1 cellular context compared by ENCODE assay signal in genomic region chr3:158097571-158098553, GRCh38.
TF ChIP-seq lines count a peak whose summit lies in the region.

No MANE protein-coding gene starts in this region.

TF ChIP-seq in H1, 55 proteins besides CTCF, POLR2A, EP300 and RAD21 (continued from another document):
- no peak for TF ChIP-seq MAFK (IDR thresholded peaks at IDR 0.05; ENCODE audit: low read depth, low read length)
- no peak for TF ChIP-seq SIRT6 (IDR thresholded peaks at IDR 0.05; ENCODE audit: low read length)
- no peak for TF ChIP-seq POU5F1 (IDR thresholded peaks at IDR 0.05; ENCODE audit: low read depth, low read length)
- TF ChIP-seq CHD1 (IDR thresholded peaks at IDR 0.05; ENCODE audit: low read depth, low read length): no peak
- TF ChIP-seq JUND (IDR thresholded peaks at IDR 0.05; ENCODE audit: low read length): no peak
- peak; percentile 95 for TF ChIP-seq RNF2 (IDR thresholded peaks at IDR 0.05; ENCODE audit: borderline replicate concordance, low read depth, low read length, missing control alignments, poor library complexity, severe bottlenecking)
- peak; percentile 97 for TF ChIP-seq KDM4A (IDR thresholded peaks at IDR 0.05; ENCODE audit: low read depth, low read length, severe bottlenecking)
- TF ChIP-seq TAF1 (IDR thresholded peaks at IDR 0.05; ENCODE audit: low read depth, low read length): no peak
- TF ChIP-seq RFX5 (IDR thresholded peaks at IDR 0.05; ENCODE audit: borderline replicate concordance, low read depth, low read length): no peak
- TF ChIP-seq SAP30 (IDR thresholded peaks at IDR 0.05; ENCODE audit: insufficient read depth, insufficient replicate concordance, low read length): peak; percentile 74
- peak; percentile 88 to 99; a peak in 2 of 4 replicates for TF ChIP-seq SIN3A (conservative IDR thresholded peaks at IDR 0.05 in 1 of 2, IDR thresholded peaks at IDR 0.05 in 1 of 2; ENCODE audit: low read depth in 1 of 2, low read length in 2 of 2)
- TF ChIP-seq TAF7 (optimal IDR thresholded peaks at IDR 0.05; ENCODE audit: borderline replicate concordance, low read depth, low read length): no peak
- peak; percentile 63 for TF ChIP-seq CREB1 (IDR thresholded peaks at IDR 0.05)
- TF ChIP-seq SP2 (IDR thresholded peaks at IDR 0.05; ENCODE audit: low read length): no peak
- peak; percentile 42 to 72; a peak in 2 of 4 replicates for TF ChIP-seq HDAC2 (IDR thresholded peaks at IDR 0.05; ENCODE audit: borderline replicate concordance in 1 of 2, low read depth in 2 of 2, low read length in 2 of 2)
- no peak for TF ChIP-seq KDM5A (IDR thresholded peaks at IDR 0.05; ENCODE audit: low read length)
- peak; percentile 80 for TF ChIP-seq EZH2 (IDR thresholded peaks at IDR 0.05; ENCODE audit: low read depth, low read length, severe bottlenecking)
- TF ChIP-seq, protein P1, sequence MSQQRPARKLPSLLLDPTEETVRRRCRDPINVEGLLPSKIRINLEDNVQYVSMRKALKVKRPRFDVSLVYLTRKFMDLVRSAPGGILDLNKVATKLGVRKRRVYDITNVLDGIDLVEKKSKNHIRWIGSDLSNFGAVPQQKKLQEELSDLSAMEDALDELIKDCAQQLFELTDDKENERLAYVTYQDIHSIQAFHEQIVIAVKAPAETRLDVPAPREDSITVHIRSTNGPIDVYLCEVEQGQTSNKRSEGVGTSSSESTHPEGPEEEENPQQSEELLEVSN (IDR thresholded peaks at IDR 0.05): peak; percentile 71
- TF ChIP-seq NANOG (IDR thresholded peaks at IDR 0.05; ENCODE audit: insufficient read depth, low read depth, low read length, poor library complexity, severe bottlenecking): no peak
- no peak; the same call in 1 of the 2 replicates for TF ChIP-seq SP4 (IDR thresholded peaks at IDR 0.05; ENCODE audit: low read length)
- no peak for TF ChIP-seq CHD2 (IDR thresholded peaks at IDR 0.05; ENCODE audit: low read length)
- TF ChIP-seq HDAC6 (IDR thresholded peaks at IDR 0.05; ENCODE audit: low read depth, low read length): no peak
- no peak for TF ChIP-seq BACH1 (IDR thresholded peaks at IDR 0.05; ENCODE audit: low read length)
- TF ChIP-seq GABPA (IDR thresholded peaks at IDR 0.05; ENCODE audit: borderline replicate concordance, insufficient read depth, low read length): no peak
- TF ChIP-seq, protein P2, sequence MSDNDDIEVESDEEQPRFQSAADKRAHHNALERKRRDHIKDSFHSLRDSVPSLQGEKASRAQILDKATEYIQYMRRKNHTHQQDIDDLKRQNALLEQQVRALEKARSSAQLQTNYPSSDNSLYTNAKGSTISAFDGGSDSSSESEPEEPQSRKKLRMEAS (IDR thresholded peaks at IDR 0.05): peak; percentile 97
- no peak for TF ChIP-seq YY1 (IDR thresholded peaks at IDR 0.05; ENCODE audit: low read depth, low read length)
- no peak for TF ChIP-seq PHF8 (conservative IDR thresholded peaks at IDR 0.05; ENCODE audit: low read depth, low read length)
- peak; percentile 92 for TF ChIP-seq NRF1 (IDR thresholded peaks at IDR 0.05; ENCODE audit: low read depth, low read length)
- TF ChIP-seq BCL11A (IDR thresholded peaks at IDR 0.05; ENCODE audit: low read depth in 2 of 2, low read length in 2 of 2): no peak
- no peak for TF ChIP-seq CEBPB (IDR thresholded peaks at IDR 0.05; ENCODE audit: low read depth, low read length)
- no peak for TF ChIP-seq JUN (IDR thresholded peaks at IDR 0.05; ENCODE audit: low read depth, low read length)
- no peak for TF ChIP-seq TEAD4 (IDR thresholded peaks at IDR 0.05; ENCODE audit: low read depth, low read length)
- peak; percentile 99 for TF ChIP-seq ASH2L (IDR thresholded peaks at IDR 0.05; ENCODE audit: low read length)
- peak; percentile 99 for TF ChIP-seq CTBP2 (IDR thresholded peaks at IDR 0.05; ENCODE audit: borderline replicate concordance, insufficient read depth, insufficient read length, low read length)
- TF ChIP-seq, protein P3, sequence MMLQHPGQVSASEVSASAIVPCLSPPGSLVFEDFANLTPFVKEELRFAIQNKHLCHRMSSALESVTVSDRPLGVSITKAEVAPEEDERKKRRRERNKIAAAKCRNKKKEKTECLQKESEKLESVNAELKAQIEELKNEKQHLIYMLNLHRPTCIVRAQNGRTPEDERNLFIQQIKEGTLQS (IDR thresholded peaks at IDR 0.05; ENCODE audit: insufficient read depth, low read depth, low read length): no peak
- TF ChIP-seq, protein P4, sequence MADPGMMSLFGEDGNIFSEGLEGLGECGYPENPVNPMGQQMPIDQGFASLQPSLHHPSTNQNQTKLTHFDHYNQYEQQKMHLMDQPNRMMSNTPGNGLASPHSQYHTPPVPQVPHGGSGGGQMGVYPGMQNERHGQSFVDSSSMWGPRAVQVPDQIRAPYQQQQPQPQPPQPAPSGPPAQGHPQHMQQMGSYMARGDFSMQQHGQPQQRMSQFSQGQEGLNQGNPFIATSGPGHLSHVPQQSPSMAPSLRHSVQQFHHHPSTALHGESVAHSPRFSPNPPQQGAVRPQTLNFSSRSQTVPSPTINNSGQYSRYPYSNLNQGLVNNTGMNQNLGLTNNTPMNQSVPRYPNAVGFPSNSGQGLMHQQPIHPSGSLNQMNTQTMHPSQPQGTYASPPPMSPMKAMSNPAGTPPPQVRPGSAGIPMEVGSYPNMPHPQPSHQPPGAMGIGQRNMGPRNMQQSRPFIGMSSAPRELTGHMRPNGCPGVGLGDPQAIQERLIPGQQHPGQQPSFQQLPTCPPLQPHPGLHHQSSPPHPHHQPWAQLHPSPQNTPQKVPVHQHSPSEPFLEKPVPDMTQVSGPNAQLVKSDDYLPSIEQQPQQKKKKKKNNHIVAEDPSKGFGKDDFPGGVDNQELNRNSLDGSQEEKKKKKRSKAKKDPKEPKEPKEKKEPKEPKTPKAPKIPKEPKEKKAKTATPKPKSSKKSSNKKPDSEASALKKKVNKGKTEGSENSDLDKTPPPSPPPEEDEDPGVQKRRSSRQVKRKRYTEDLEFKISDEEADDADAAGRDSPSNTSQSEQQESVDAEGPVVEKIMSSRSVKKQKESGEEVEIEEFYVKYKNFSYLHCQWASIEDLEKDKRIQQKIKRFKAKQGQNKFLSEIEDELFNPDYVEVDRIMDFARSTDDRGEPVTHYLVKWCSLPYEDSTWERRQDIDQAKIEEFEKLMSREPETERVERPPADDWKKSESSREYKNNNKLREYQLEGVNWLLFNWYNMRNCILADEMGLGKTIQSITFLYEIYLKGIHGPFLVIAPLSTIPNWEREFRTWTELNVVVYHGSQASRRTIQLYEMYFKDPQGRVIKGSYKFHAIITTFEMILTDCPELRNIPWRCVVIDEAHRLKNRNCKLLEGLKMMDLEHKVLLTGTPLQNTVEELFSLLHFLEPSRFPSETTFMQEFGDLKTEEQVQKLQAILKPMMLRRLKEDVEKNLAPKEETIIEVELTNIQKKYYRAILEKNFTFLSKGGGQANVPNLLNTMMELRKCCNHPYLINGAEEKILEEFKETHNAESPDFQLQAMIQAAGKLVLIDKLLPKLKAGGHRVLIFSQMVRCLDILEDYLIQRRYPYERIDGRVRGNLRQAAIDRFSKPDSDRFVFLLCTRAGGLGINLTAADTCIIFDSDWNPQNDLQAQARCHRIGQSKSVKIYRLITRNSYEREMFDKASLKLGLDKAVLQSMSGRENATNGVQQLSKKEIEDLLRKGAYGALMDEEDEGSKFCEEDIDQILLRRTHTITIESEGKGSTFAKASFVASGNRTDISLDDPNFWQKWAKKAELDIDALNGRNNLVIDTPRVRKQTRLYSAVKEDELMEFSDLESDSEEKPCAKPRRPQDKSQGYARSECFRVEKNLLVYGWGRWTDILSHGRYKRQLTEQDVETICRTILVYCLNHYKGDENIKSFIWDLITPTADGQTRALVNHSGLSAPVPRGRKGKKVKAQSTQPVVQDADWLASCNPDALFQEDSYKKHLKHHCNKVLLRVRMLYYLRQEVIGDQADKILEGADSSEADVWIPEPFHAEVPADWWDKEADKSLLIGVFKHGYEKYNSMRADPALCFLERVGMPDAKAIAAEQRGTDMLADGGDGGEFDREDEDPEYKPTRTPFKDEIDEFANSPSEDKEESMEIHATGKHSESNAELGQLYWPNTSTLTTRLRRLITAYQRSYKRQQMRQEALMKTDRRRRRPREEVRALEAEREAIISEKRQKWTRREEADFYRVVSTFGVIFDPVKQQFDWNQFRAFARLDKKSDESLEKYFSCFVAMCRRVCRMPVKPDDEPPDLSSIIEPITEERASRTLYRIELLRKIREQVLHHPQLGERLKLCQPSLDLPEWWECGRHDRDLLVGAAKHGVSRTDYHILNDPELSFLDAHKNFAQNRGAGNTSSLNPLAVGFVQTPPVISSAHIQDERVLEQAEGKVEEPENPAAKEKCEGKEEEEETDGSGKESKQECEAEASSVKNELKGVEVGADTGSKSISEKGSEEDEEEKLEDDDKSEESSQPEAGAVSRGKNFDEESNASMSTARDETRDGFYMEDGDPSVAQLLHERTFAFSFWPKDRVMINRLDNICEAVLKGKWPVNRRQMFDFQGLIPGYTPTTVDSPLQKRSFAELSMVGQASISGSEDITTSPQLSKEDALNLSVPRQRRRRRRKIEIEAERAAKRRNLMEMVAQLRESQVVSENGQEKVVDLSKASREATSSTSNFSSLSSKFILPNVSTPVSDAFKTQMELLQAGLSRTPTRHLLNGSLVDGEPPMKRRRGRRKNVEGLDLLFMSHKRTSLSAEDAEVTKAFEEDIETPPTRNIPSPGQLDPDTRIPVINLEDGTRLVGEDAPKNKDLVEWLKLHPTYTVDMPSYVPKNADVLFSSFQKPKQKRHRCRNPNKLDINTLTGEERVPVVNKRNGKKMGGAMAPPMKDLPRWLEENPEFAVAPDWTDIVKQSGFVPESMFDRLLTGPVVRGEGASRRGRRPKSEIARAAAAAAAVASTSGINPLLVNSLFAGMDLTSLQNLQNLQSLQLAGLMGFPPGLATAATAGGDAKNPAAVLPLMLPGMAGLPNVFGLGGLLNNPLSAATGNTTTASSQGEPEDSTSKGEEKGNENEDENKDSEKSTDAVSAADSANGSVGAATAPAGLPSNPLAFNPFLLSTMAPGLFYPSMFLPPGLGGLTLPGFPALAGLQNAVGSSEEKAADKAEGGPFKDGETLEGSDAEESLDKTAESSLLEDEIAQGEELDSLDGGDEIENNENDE (IDR thresholded peaks at IDR 0.05; ENCODE audit: insufficient replicate concordance, low read length): no peak
- TF ChIP-seq SRF (IDR thresholded peaks at IDR 0.05; ENCODE audit: low read depth, low read length): no peak
- TF ChIP-seq BRCA1 (IDR thresholded peaks at IDR 0.05; ENCODE audit: low read depth, low read length): no peak
- TF ChIP-seq FOSL1 (IDR thresholded peaks at IDR 0.05; ENCODE audit: insufficient read depth, low read depth, low read length): no peak
- TF ChIP-seq SP1 (IDR thresholded peaks at IDR 0.05; ENCODE audit: low read depth, low read length): 0 out of 2 replicates have a peak, but pooled peaks have one; percentile 21
- no peak for TF ChIP-seq SIX5 (IDR thresholded peaks at IDR 0.05; ENCODE audit: low read depth, low read length)
- no peak for TF ChIP-seq TBP (IDR thresholded peaks at IDR 0.05; ENCODE audit: low read depth, low read length)
- no peak for TF ChIP-seq EGR1 (IDR thresholded peaks at IDR 0.05; ENCODE audit: borderline replicate concordance, low read depth, low read length)
- no peak for TF ChIP-seq RXRA (IDR thresholded peaks at IDR 0.05; ENCODE audit: insufficient read depth, low read depth, low read length)
- no peak for TF ChIP-seq ZNF274 (IDR thresholded peaks at IDR 0.05; ENCODE audit: borderline replicate concordance, extremely low read depth, low read length)
- peak; percentile 73; the same call in 1 of the 2 replicates for TF ChIP-seq KDM1A (IDR thresholded peaks at IDR 0.05; ENCODE audit: borderline replicate concordance, low read length)
- peak; percentile 90 for TF ChIP-seq RBBP5 (IDR thresholded peaks at IDR 0.05; ENCODE audit: borderline replicate concordance, low read depth, low read length)
- no peak for TF ChIP-seq CBX5 (IDR thresholded peaks at IDR 0.05; ENCODE audit: low read depth, low read length)
- peak; percentile 90 for TF ChIP-seq SUZ12 (IDR thresholded peaks at IDR 0.05; ENCODE audit: low read length)
- TF ChIP-seq POLR2AphosphoS5 (IDR thresholded peaks at IDR 0.05; ENCODE audit: low read depth, low read length): no peak
- no peak; the same call in 1 of the 2 replicates for TF ChIP-seq CBX8 (IDR thresholded peaks at IDR 0.05; ENCODE audit: borderline replicate concordance, low read depth, low read length)
- no peak for TF ChIP-seq GTF2F1 (IDR thresholded peaks at IDR 0.05; ENCODE audit: borderline replicate concordance, low read depth, low read length)
